11 cellular contexts compared by ENCODE assay signal in the genomic region with DNA sequence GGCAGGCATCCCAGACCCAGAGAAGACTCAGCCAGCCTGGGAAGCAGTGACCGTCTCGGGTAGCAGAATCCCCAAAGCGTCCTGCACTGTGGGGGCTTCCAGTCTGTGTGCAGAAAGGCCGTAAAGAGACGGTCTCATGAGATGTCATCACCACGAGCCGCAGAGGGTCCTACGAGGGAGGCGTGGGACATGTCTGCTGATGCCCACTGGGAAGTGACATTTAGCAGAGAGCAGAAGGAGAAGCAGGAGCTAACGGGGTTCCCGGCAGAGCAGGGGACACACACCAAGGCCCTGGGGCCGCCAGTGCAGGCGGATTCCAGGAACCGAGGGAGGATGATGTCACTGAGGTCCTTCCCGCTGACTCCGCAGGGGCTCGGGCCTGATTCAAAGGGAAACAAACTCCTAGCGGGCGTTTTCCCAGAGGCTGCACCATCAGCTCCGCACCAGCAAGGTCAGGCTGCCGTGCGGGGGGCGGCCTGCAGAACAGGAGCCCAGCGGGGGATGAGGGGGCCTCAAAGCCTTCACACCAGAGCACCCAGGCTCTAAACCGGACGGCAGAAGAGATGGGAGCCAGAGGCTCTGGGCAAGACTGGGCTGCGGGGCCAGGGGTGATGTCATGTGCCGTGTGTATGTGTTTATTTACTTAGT.
A peak's percentile ranks its signal among the peaks of the same experiment; 100 is the strongest.
DNase-seq lines count a peak whose midpoint lies in the region; ATAC-seq and TF ChIP-seq lines count a peak whose summit lies in the region.
"Had no signal": no experiment of that assay in that cellular context is flagged by ENCODE, and none has a peak within 500 bp of the region (broad histone marks: within the 10 kb centered on the region; RNA-seq: fewer than 3 reads in every experiment).

No MANE protein-coding gene starts in this region.

- no peaks in the 10 kb centered on the region for H3F3A ChIP-seq in neural progenitor cell (ENCODE audit: low read depth)

- H3K27ac ChIP-seq in coronary artery (peak overlapping the region; percentile 95 to 100), neural progenitor cell (no peak overlapping the region)
- H3K27ac ChIP-seq: neutrophil had no signal

- H3K36me3 ChIP-seq in neural progenitor cell, result no peaks in the 10 kb centered on the region
- H3K36me3 ChIP-seq: neutrophil had no signal

- no peak for ATAC-seq in HG03442 (IDR thresholded peaks at IDR 0.05; ENCODE audit: unreplicated experiment)

- TF ChIP-seq CTCF in coronary artery (IDR thresholded peaks at IDR 0.05) (no peak), neural progenitor cell (IDR thresholded peaks at IDR 0.05) (no peak)

- no peaks in the 10 kb centered on the region for H3K36me3 Mint-ChIP-seq in neural progenitor cell

- H3K4me3 ChIP-seq in coronary artery (peak overlapping the region; percentile 56), neural progenitor cell (no peak overlapping the region)

- H3K27me3 Mint-ChIP-seq in neural progenitor cell (ENCODE audit: insufficient read depth, low read depth), result no peaks in the 10 kb centered on the region

- peak; percentile 38 for DNase-seq in stimulated activated CD4-positive, alpha-beta T cell treated with anti-CD3 and anti-CD28 coated beads, Interleukin-1b, Interleukin-23, amount 100 ng/mL, for 48 hours
- DNase-seq in stimulated activated CD4-positive, alpha-beta T cell treated with anti-CD3 and anti-CD28 coated beads, Interleukin-12 subunit alpha, Interleukin-12 subunit beta, amount 100 ng/mL, for 4 hours, result no peak
- DNase-seq in coronary artery (ENCODE audit: low spot score) (peak; percentile 75), neural progenitor cell (ENCODE audit: low spot score) (no peak), hepatic stellate cell (ENCODE audit: low spot score) (no peak), iPS-NIHi11 (ENCODE audit: low spot score) (no peak), NCI-H2107 treated with DMSO at 0.1 percent for 48 hours (lab: John Stamatoyannopoulos, UW; ENCODE audit: unreplicated experiment) (no peak)
- DNase-seq: COR-L47, MM.1S had no signal

- H3K4me3 Mint-ChIP-seq in neural progenitor cell, result no peak overlapping the region

- no peak overlapping the region for H3K9ac ChIP-seq in neural progenitor cell

- peaks cover 27% of the 10 kb centered on the region for H3K4me1 Mint-ChIP-seq in neural progenitor cell

- H4K20me1 ChIP-seq in neural progenitor cell (ENCODE audit: low read depth), result no peaks in the 10 kb centered on the region

- H3K79me2 ChIP-seq in neural progenitor cell (ENCODE audit: low read depth), result no peaks in the 10 kb centered on the region

- H3K9me3 ChIP-seq in neural progenitor cell (ENCODE audit: low read depth), result no peaks in the 10 kb centered on the region
- H3K9me3 ChIP-seq: neutrophil had no signal

- H3K27ac Mint-ChIP-seq in neural progenitor cell, result peak overlapping the region; percentile 57

- H3K27me3 ChIP-seq in neural progenitor cell, result no peaks in the 10 kb centered on the region

- no peak overlapping the region for H2AFZ ChIP-seq in neural progenitor cell (replicated peaks)

- no peaks in the 10 kb centered on the region for H3K9me3 Mint-ChIP-seq in neural progenitor cell

- peaks cover 1% of the 10 kb centered on the region for H3K4me1 ChIP-seq in neural progenitor cell

- no peak overlapping the region for H3K4me2 ChIP-seq in neural progenitor cell

Comparison
In these comparisons a context has a peak if more than half of its experiments do, and no peak if none do; other contexts are left out.
1. DNase-seq: peak in stimulated activated CD4-positive, alpha-beta T cell treated with anti-CD3 and anti-CD28 coated beads, Interleukin-1b, Interleukin-23, amount 100 ng/mL, for 48 hours (single experiment) and coronary artery (single experiment); none in stimulated activated CD4-positive, alpha-beta T cell treated with anti-CD3 and anti-CD28 coated beads, Interleukin-12 subunit alpha, Interleukin-12 subunit beta, amount 100 ng/mL, for 4 hours (single experiment), neural progenitor cell (single experiment), hepatic stellate cell (single experiment), iPS-NIHi11 (single experiment) and NCI-H2107 treated with DMSO at 0.1 percent for 48 hours (single experiment).